ENCODE assay signal across 14 cellular contexts in the genomic region with DNA sequence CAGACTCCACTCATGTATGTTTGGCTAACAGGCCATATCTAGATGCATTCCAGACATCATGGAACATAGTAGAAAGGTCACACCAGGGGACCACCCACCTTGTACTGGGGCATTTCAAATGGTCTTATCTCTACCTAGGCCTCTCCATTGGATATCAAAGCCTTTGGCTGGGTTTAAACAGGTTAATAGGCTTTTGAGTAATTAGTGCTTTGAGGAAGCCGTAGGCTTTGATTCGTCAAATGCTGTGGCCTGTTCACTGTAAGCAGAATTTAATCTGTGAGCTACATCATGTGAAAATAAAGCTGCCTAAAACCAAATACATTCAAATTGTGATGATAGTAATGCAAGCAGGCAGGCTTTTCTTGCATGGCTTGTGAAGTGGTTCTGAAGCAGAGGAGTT.
A peak's percentile ranks its signal among the peaks of the same experiment; 100 is the strongest.
DNase-seq lines count a peak whose midpoint lies in the region; ATAC-seq, FAIRE-seq and TF ChIP-seq lines count a peak whose summit lies in the region.
"Had no signal": no experiment of that assay in that cellular context is flagged by ENCODE, and none has a peak within 500 bp of the region (broad histone marks: within the 10 kb centered on the region; RNA-seq: fewer than 3 reads in every experiment).

No MANE protein-coding gene starts in this region.

- 58% methylated on average over 2 of the region's 2 CpGs for WGBS in SK-N-SH (ENCODE audit: low lambda C conversion rate)

- POLR2A ChIA-PET in SK-N-SH (lab: Yijun Ruan, JAX): no interaction called here

- H3K9ac ChIP-seq in SK-N-SH (no peak overlapping the region), neural progenitor cell (no peak overlapping the region)
- H3K9ac ChIP-seq: GM23248 had no signal

- peak; percentile 58 for FAIRE-seq in bronchial epithelial cell (lab: Jason Lieb, UNC)
- FAIRE-seq in HTR-8/SVneo (lab: Jason Lieb, UNC): no peak

- no peak overlapping the region for H3K27ac Mint-ChIP-seq in neural progenitor cell
- H3K27ac Mint-ChIP-seq: CD8-positive, alpha-beta memory T cell; H9 had no signal

- H3K36me3 ChIP-seq in SK-N-SH (replicated peaks in 1 of 2; ENCODE audit: control insufficient read depth in 1 of 2, insufficient read depth in 2 of 2, low read length in 1 of 2): no peaks in the 10 kb centered on the region
- no peaks in the 10 kb centered on the region for H3K36me3 ChIP-seq in bronchial epithelial cell (ENCODE audit: control insufficient read depth, insufficient read depth, low read length)
- H3K36me3 ChIP-seq in neural progenitor cell: no peaks in the 10 kb centered on the region

- H3K4me3 Mint-ChIP-seq in neural progenitor cell: no peak overlapping the region
- H3K4me3 Mint-ChIP-seq: CD8-positive, alpha-beta memory T cell; H9 had no signal

- no peak overlapping the region for H3K27ac ChIP-seq in SK-N-SH (ENCODE audit: low read depth in 2 of 2, low read length in 1 of 2)
- H3K27ac ChIP-seq in neural progenitor cell: no peak overlapping the region
- H3K27ac ChIP-seq: 22Rv1, GM23248 had no signal

- no peak overlapping the region for H3K4me3 ChIP-seq in SK-N-SH (ENCODE audit: low read depth in 2 of 2, low read length in 1 of 2)
- no peak overlapping the region for H3K4me3 ChIP-seq in bronchial epithelial cell (ENCODE audit: low read depth, low read length)
- no peak overlapping the region for H3K4me3 ChIP-seq in neural progenitor cell
- H3K4me3 ChIP-seq: GM23248 had no signal

- DNase-seq in SK-N-SH (no peak), bronchial epithelial cell (ENCODE audit: low read depth) (no peak), neural progenitor cell (ENCODE audit: low spot score) (peak; percentile 15), HTR-8/SVneo (ENCODE audit: insufficient read length, low spot score) (no peak), HCEC 1CT (no peak)
- DNase-seq in stimulated activated CD4-positive, alpha-beta T cell treated with anti-CD3 and anti-CD28 coated beads, Interleukin-4, amount 100 ng/mL, for 24 hours: no peak
- no peak for DNase-seq in stimulated activated CD4-positive, alpha-beta T cell treated with anti-CD3 and anti-CD28 coated beads, Interleukin-12 subunit alpha, Interleukin-12 subunit beta, amount 100 ng/mL, for 4 hours
- DNase-seq: Caco-2; CD8-positive, alpha-beta memory T cell; DMS53; GM23248; H9 had no signal

- TF ChIP-seq RAD21 in SK-N-SH (IDR thresholded peaks at IDR 0.05; ENCODE audit: low read length): no peak

- H3K36me3 Mint-ChIP-seq in neural progenitor cell: no peaks in the 10 kb centered on the region
- H3K36me3 Mint-ChIP-seq: CD8-positive, alpha-beta memory T cell had no signal

- no peaks in the 10 kb centered on the region for H3K27me3 ChIP-seq in SK-N-SH (ENCODE audit: insufficient read depth)
- H3K27me3 ChIP-seq in bronchial epithelial cell (ENCODE audit: control insufficient read depth, insufficient read depth, low read length): no peaks in the 10 kb centered on the region
- H3K27me3 ChIP-seq in neural progenitor cell: no peaks in the 10 kb centered on the region

- peaks cover 3% of the 10 kb centered on the region for H3K27me3 Mint-ChIP-seq in neural progenitor cell (ENCODE audit: insufficient read depth, low read depth)

- peaks cover 55% of the 10 kb centered on the region for H3K4me1 Mint-ChIP-seq in neural progenitor cell

- H3F3A ChIP-seq in SK-N-SH (replicated peaks; ENCODE audit: insufficient read depth) (no peaks in the 10 kb centered on the region), neural progenitor cell (ENCODE audit: low read depth) (peaks cover 25% of the 10 kb centered on the region)

- H3K9me3 Mint-ChIP-seq in neural progenitor cell: peaks cover 11% of the 10 kb centered on the region

- H3K4me2 ChIP-seq in SK-N-SH (no peak overlapping the region), neural progenitor cell (no peak overlapping the region)

- H3K79me2 ChIP-seq in SK-N-SH (ENCODE audit: insufficient read depth) (no peaks in the 10 kb centered on the region), neural progenitor cell (ENCODE audit: low read depth) (no peaks in the 10 kb centered on the region)

- CTCF ChIA-PET in SK-N-SH (lab: Yijun Ruan, JAX): interaction anchor here (6.7 kb wide), 1 partner anchor 191 kb away, joined by 95 read pairs; no protein-coding TSS in a partner anchor

- no peaks in the 10 kb centered on the region for H3K4me1 ChIP-seq in SK-N-SH (ENCODE audit: control insufficient read depth in 1 of 2, insufficient read depth in 2 of 2, low read depth in 1 of 2, low read length in 1 of 2)
- peaks cover 40% of the 10 kb centered on the region for H3K4me1 ChIP-seq in neural progenitor cell
- H3K4me1 ChIP-seq: Caco-2 had no signal

- H3K9me3 ChIP-seq in SK-N-SH (no peaks in the 10 kb centered on the region), neural progenitor cell (ENCODE audit: low read depth) (no peaks in the 10 kb centered on the region)

- no peak for ATAC-seq in SK-N-SH treated with all-trans-retinoic acid at 6 μM for 48 hours

- TF ChIP-seq CTCF in SK-N-SH (IDR thresholded peaks at IDR 0.05): no peak
- no peak for TF ChIP-seq CTCF in bronchial epithelial cell (IDR thresholded peaks at IDR 0.05; ENCODE audit: insufficient read depth, low read length, severe bottlenecking)
- no peak for TF ChIP-seq CTCF in neural progenitor cell (IDR thresholded peaks at IDR 0.05)

- H2AFZ ChIP-seq in SK-N-SH (ENCODE audit: low read depth) (no peak overlapping the region), neural progenitor cell (replicated peaks) (no peak overlapping the region)
- H2AFZ ChIP-seq: GM23248 had no signal

- H4K20me1 ChIP-seq in SK-N-SH (ENCODE audit: insufficient read depth) (no peaks in the 10 kb centered on the region), neural progenitor cell (ENCODE audit: low read depth) (no peaks in the 10 kb centered on the region)

- no peaks in the 10 kb centered on the region for H3K9me2 ChIP-seq in SK-N-SH

- no peak for TF ChIP-seq EP300 in SK-N-SH (IDR thresholded peaks at IDR 0.05; ENCODE audit: borderline replicate concordance in 1 of 2, low read depth in 1 of 2, low read length in 1 of 2)

TF ChIP-seq in SK-N-SH, 30 proteins besides CTCF, POLR2A, EP300 and RAD21:
- TF ChIP-seq TEAD4 (IDR thresholded peaks at IDR 0.05; ENCODE audit: borderline replicate concordance, insufficient read depth): no peak
- peak; percentile 34 for TF ChIP-seq GATA2 (CRISPR knock-in tag; IDR thresholded peaks at IDR 0.05)

TF ChIP-seq in SK-N-SH treated with all-trans-retinoic acid at 6 μM for 48 hours, 23 proteins besides CTCF, POLR2A, EP300 and RAD21 (continues in another document):
- TF ChIP-seq, protein P1, sequence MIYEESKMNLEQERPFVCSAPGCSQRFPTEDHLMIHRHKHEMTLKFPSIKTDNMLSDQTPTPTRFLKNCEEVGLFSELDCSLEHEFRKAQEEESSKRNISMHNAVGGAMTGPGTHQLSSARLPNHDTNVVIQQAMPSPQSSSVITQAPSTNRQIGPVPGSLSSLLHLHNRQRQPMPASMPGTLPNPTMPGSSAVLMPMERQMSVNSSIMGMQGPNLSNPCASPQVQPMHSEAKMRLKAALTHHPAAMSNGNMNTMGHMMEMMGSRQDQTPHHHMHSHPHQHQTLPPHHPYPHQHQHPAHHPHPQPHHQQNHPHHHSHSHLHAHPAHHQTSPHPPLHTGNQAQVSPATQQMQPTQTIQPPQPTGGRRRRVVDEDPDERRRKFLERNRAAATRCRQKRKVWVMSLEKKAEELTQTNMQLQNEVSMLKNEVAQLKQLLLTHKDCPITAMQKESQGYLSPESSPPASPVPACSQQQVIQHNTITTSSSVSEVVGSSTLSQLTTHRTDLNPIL (CRISPR knock-in tag; IDR thresholded peaks at IDR 0.05; ENCODE audit: low read depth): no peak
- TF ChIP-seq ZC3H10 (CRISPR knock-in tag; IDR thresholded peaks at IDR 0.05) (no peak), BACH2 (CRISPR knock-in tag; IDR thresholded peaks at IDR 0.05; ENCODE audit: borderline replicate concordance) (no peak), ISL1 (CRISPR knock-in tag; IDR thresholded peaks at IDR 0.05) (no peak), ZFP3 (CRISPR knock-in tag; IDR thresholded peaks at IDR 0.05) (no peak), RARB (CRISPR knock-in tag; IDR thresholded peaks at IDR 0.05) (no peak), GLIS3 (CRISPR knock-in tag; IDR thresholded peaks at IDR 0.05) (no peak), PPARA (CRISPR knock-in tag; IDR thresholded peaks at IDR 0.05; ENCODE audit: borderline replicate concordance) (no peak), SNAI2 (CRISPR knock-in tag; IDR thresholded peaks at IDR 0.05) (no peak), ZFP30 (CRISPR knock-in tag; IDR thresholded peaks at IDR 0.05) (no peak), CSDC2 (CRISPR knock-in tag; IDR thresholded peaks at IDR 0.05) (no peak), ZNF70 (CRISPR knock-in tag; IDR thresholded peaks at IDR 0.05) (no peak), OSR1 (CRISPR knock-in tag; IDR thresholded peaks at IDR 0.05) (no peak), ESRRG (CRISPR knock-in tag; IDR thresholded peaks at IDR 0.05) (no peak)
- TF ChIP-seq, protein P2, sequence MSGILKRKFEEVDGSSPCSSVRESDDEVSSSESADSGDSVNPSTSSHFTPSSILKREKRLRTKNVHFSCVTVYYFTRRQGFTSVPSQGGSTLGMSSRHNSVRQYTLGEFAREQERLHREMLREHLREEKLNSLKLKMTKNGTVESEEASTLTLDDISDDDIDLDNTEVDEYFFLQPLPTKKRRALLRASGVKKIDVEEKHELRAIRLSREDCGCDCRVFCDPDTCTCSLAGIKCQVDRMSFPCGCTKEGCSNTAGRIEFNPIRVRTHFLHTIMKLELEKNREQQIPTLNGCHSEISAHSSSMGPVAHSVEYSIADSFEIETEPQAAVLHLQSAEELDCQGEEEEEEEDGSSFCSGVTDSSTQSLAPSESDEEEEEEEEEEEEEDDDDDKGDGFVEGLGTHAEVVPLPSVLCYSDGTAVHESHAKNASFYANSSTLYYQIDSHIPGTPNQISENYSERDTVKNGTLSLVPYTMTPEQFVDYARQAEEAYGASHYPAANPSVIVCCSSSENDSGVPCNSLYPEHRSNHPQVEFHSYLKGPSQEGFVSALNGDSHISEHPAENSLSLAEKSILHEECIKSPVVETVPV (CRISPR knock-in tag; IDR thresholded peaks at IDR 0.05): no peak
- TF ChIP-seq, protein P3, sequence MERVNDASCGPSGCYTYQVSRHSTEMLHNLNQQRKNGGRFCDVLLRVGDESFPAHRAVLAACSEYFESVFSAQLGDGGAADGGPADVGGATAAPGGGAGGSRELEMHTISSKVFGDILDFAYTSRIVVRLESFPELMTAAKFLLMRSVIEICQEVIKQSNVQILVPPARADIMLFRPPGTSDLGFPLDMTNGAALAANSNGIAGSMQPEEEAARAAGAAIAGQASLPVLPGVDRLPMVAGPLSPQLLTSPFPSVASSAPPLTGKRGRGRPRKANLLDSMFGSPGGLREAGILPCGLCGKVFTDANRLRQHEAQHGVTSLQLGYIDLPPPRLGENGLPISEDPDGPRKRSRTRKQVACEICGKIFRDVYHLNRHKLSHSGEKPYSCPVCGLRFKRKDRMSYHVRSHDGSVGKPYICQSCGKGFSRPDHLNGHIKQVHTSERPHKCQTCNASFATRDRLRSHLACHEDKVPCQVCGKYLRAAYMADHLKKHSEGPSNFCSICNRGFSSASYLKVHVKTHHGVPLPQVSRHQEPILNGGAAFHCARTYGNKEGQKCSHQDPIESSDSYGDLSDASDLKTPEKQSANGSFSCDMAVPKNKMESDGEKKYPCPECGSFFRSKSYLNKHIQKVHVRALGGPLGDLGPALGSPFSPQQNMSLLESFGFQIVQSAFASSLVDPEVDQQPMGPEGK (CRISPR knock-in tag; IDR thresholded peaks at IDR 0.05; ENCODE audit: borderline replicate concordance): no peak
